ENCODE assay signal across 1 cellular context in genomic region chr6:41426888-41427641, GRCh38.
TF ChIP-seq lines count a peak whose summit lies in the region.

No MANE protein-coding gene starts in this region.

TF ChIP-seq in GM12878, 131 proteins besides CTCF, POLR2A, EP300 and RAD21:
- TF ChIP-seq E4F1 (IDR thresholded peaks at IDR 0.05; ENCODE audit: borderline replicate concordance, partially characterized antibody): no peak
- TF ChIP-seq MEF2B (IDR thresholded peaks at IDR 0.05; ENCODE audit: partially characterized antibody, poor library complexity, severe bottlenecking): peak; percentile 28
